11 cellular contexts compared by ENCODE assay signal in genomic region chr10:45460235-45460878, GRCh38.
A peak's percentile ranks its signal among the peaks of the same experiment; 100 is the strongest.
DNase-seq lines count a peak whose midpoint lies in the region; ATAC-seq and TF ChIP-seq lines count a peak whose summit lies in the region.
"Had no signal": no experiment of that assay in that cellular context is flagged by ENCODE, and none has a peak within 500 bp of the region (broad histone marks: within the 10 kb centered on the region; RNA-seq: fewer than 3 reads in every experiment).

No MANE protein-coding gene starts in this region.

- H2AFZ ChIP-seq in SU-DHL-6 (ENCODE audit: low read depth, low read length, severe bottlenecking): peak overlapping the region; percentile 72

- ATAC-seq in GM18498 (IDR thresholded peaks at IDR 0.05; ENCODE audit: unreplicated experiment) (peak; percentile 42), GM21360 (IDR thresholded peaks at IDR 0.05; ENCODE audit: unreplicated experiment) (peak; percentile 25), HG03097 (IDR thresholded peaks at IDR 0.05; ENCODE audit: low FRiP score, unreplicated experiment) (peak; percentile 35)
- ATAC-seq: body of pancreas had no signal

- DNase-seq in NCI-H1694 (lab: John Stamatoyannopoulos, UW): no peak
- DNase-seq in putamen (ENCODE audit: low spot score): no peak
- no peak for DNase-seq in NCI-H2107 treated with DMSO at 0.1 percent for 48 hours (lab: John Stamatoyannopoulos, UW; ENCODE audit: unreplicated experiment)
- no peak for DNase-seq in NCI-H524 treated with DMSO at 0.1 percent for 48 hours (lab: John Stamatoyannopoulos, UW)
- DNase-seq: activated CD4-positive, alpha-beta T cell treated with anti-CD3 and anti-CD28 coated beads, Interleukin-2, amount 10 ng/mL, durations not matched to agents 24 days and 14 days; NCI-H526 treated with DMSO at 0.1 percent for 48 hours had no signal

- H3K36me3 ChIP-seq in SU-DHL-6 (ENCODE audit: low read length): no peaks in the 10 kb centered on the region

- peak overlapping the region; percentile 54 for H3K9ac ChIP-seq in SU-DHL-6 (ENCODE audit: low read length)

- H4K20me1 ChIP-seq in SU-DHL-6 (ENCODE audit: low read depth, low read length): no peaks in the 10 kb centered on the region

- peak overlapping the region; percentile 92 for H3K27ac ChIP-seq in SU-DHL-6 (ENCODE audit: low read depth, low read length)

- H3K4me2 ChIP-seq in SU-DHL-6 (ENCODE audit: low read depth, low read length, poor library complexity, severe bottlenecking): peak overlapping the region; percentile 90

- no peaks in the 10 kb centered on the region for H3K9me3 ChIP-seq in SU-DHL-6 (ENCODE audit: insufficient read depth, low read length)
- H3K9me3 ChIP-seq: body of pancreas had no signal

- no peaks in the 10 kb centered on the region for H3K27me3 ChIP-seq in SU-DHL-6 (ENCODE audit: low read length)
- H3K27me3 ChIP-seq: body of pancreas had no signal

- no peaks in the 10 kb centered on the region for H3K79me2 ChIP-seq in SU-DHL-6 (ENCODE audit: insufficient read depth, low read length)

- no peak for TF ChIP-seq CTCF in SU-DHL-6 (IDR thresholded peaks at IDR 0.05; ENCODE audit: insufficient read depth, low read length, poor library complexity, severe bottlenecking)

- no peaks in the 10 kb centered on the region for H3K9me2 ChIP-seq in SU-DHL-6 (replicated peaks; ENCODE audit: insufficient read depth, low read length)

- H3K4me3 ChIP-seq in SU-DHL-6 (ENCODE audit: insufficient read depth, low read length, poor library complexity, severe bottlenecking): peak overlapping the region; percentile 44
- H3K4me3 ChIP-seq: body of pancreas had no signal

- peaks cover 11% of the 10 kb centered on the region for H3F3A ChIP-seq in SU-DHL-6 (ENCODE audit: insufficient read depth)
